ENCODE assay signal across 11 cellular contexts in the genomic region with DNA sequence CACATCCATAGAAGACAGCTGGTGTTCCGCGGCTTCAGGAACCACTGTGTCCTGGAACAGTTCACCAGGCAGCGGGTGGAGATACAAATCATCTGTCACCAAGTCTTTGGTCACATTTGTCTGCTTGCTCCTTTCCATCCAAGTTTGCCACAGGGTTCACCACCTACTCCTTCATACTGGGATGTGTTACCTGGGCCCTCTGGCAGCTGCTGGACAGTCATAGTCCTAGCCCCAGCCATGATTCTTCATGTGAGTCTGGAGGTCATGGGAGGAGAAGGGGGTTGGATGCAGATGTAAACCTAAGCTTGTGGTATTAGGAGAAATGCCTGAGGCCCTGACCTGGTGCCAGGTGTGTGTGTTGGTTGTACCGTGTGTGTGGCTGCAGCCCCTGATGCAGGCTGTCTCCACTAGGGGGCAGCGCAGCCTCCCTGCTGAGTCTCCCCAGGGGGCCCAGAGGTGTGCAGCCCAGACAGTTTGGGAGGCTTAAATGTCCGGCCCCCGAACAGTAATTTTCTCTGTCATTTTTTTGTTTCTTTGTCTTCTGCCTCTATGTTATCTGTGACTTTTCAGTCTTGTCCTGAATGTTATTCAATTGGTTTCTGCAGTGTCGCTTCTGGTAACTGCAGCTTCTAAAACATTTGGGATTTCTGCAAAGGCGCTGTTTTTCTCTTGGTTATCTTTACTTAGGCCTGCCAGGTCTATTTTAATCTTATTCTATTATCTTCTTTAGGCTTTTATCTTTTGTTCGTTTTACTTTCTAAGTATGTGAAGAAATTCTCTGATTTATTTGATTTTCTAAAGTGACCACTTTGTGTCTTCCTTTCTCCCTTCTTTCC. TPM values are rescaled to one million over a fixed set of nuclear protein-coding genes. Genes with fewer than 3 reads are reported as not detected.
DNase-seq lines count a peak whose midpoint lies in the region; ATAC-seq and TF ChIP-seq lines count a peak whose summit lies in the region.
"Had no signal": no experiment of that assay in that cellular context is flagged by ENCODE, and none has a peak within 500 bp of the region (broad histone marks: within the 10 kb centered on the region; RNA-seq: fewer than 3 reads in every experiment).

No MANE protein-coding gene starts in this region.

- no peak overlapping the region for H3K4me3 ChIP-seq in lung
- no peak overlapping the region for H3K4me3 ChIP-seq in uterus

- H3K27me3 ChIP-seq in lung (ENCODE audit: control insufficient read depth, insufficient read depth) (no peaks in the 10 kb centered on the region), uterus (no peaks in the 10 kb centered on the region)

- H3K36me3 Mint-ChIP-seq in activated T-helper 17 cell treated with anti-CD3 and anti-CD28 coated beads, Interleukin-2, amount 50 U/mL, for 72 hours (ENCODE audit: low read depth), result no peaks in the 10 kb centered on the region

- H3K36me3 ChIP-seq in lung (ENCODE audit: control insufficient read depth in 2 of 2, insufficient read depth in 2 of 2, low read length in 2 of 2) (no peaks in the 10 kb centered on the region), uterus (no peaks in the 10 kb centered on the region)

- DNase-seq in lung (ENCODE audit: low spot score) (peak; percentile 42), AG08395 (ENCODE audit: low spot score) (no peak), DMS79 treated with DMSO at 0.1 percent for 48 hours (lab: John Stamatoyannopoulos, UW) (no peak), uterus (no peak), cerebellar nuclear complex (lab: John Stamatoyannopoulos, UW) (no peak)

- H3K27me3 Mint-ChIP-seq in activated T-helper 17 cell treated with anti-CD3 and anti-CD28 coated beads, Interleukin-2, amount 50 U/mL, for 72 hours, result no peaks in the 10 kb centered on the region

- H3K27ac Mint-ChIP-seq in activated T-helper 17 cell treated with anti-CD3 and anti-CD28 coated beads, Interleukin-2, amount 50 U/mL, for 72 hours, result no peak overlapping the region

- no peaks in the 10 kb centered on the region for H3K9me3 Mint-ChIP-seq in activated T-helper 17 cell treated with anti-CD3 and anti-CD28 coated beads, Interleukin-2, amount 50 U/mL, for 72 hours

- no peaks in the 10 kb centered on the region for H3K4me1 Mint-ChIP-seq in activated T-helper 17 cell treated with anti-CD3 and anti-CD28 coated beads, Interleukin-2, amount 50 U/mL, for 72 hours

- WGBS in lung, 2 donors, result 64 to 66% methylated on average over 10 of the region's 10 CpGs

- peaks cover 0 to 4% of the 10 kb centered on the region in 2 donors for H3K4me1 ChIP-seq in lung (ENCODE audit: control insufficient read depth in 2 of 2, insufficient read depth in 2 of 2, low read length in 2 of 2)
- H3K4me1 ChIP-seq in uterus, result no peaks in the 10 kb centered on the region

- intact Hi-C loops in uterus (cut with DNase I; ENCODE audit: low total_unique reads), result no loop called here

- H3K27ac ChIP-seq in lung (ENCODE audit: low read depth in 1 of 2, low read length in 1 of 2) (no peak overlapping the region), uterus (no peak overlapping the region)

- H3K9me3 ChIP-seq in lung (ENCODE audit: control insufficient read depth in 2 of 2, insufficient read depth in 1 of 2, low read length in 1 of 2) (peaks cover 0 to 4% of the 10 kb centered on the region in 2 donors), uterus (no peaks in the 10 kb centered on the region)

- TF ChIP-seq POLR2A in uterus (IDR thresholded peaks at IDR 0.05), result no peak

- TF ChIP-seq CTCF in GM12872 (IDR thresholded peaks at IDR 0.05; ENCODE audit: insufficient read depth, low read depth, low read length), result peak; percentile 63
- TF ChIP-seq CTCF in lung (IDR thresholded peaks at IDR 0.05; ENCODE audit: control extremely low read depth, extremely low read depth), result no peak
- no peak for TF ChIP-seq CTCF in uterus (IDR thresholded peaks at IDR 0.05)

- no peak overlapping the region for H3K4me3 Mint-ChIP-seq in activated T-helper 17 cell treated with anti-CD3 and anti-CD28 coated beads, Interleukin-2, amount 50 U/mL, for 72 hours

- ATAC-seq in HG02852 (IDR thresholded peaks at IDR 0.05; ENCODE audit: unreplicated experiment) (peak; percentile 55), lung (ENCODE audit: insufficient read depth, low FRiP score) (no peak)
- peak; percentile 39 for ATAC-seq in activated T-helper 17 cell treated with anti-CD3 and anti-CD28 coated beads, Interleukin-2, amount 50 U/mL, for 72 hours (replicated peaks)

RNA-seq across cellular contexts. Expression of a gene that starts 14.8 kb away (rescaled TPM):
- not detected for total RNA-seq in activated T-helper 17 cell treated with anti-CD3 and anti-CD28 coated beads, Interleukin-2, amount 50 U/mL, for 72 hours
- not detected for total RNA-seq in lung
- not detected for polyA plus RNA-seq in lung
- total RNA-seq in uterus, result not detected
- total RNA-seq: fibroblast of lung, LHCN-M2, urinary bladder had no signal
- polyA plus RNA-seq: fibroblast of lung, urinary bladder had no signal
